Comparison of ENCODE assay signal across 1 cellular context in the genomic region with DNA sequence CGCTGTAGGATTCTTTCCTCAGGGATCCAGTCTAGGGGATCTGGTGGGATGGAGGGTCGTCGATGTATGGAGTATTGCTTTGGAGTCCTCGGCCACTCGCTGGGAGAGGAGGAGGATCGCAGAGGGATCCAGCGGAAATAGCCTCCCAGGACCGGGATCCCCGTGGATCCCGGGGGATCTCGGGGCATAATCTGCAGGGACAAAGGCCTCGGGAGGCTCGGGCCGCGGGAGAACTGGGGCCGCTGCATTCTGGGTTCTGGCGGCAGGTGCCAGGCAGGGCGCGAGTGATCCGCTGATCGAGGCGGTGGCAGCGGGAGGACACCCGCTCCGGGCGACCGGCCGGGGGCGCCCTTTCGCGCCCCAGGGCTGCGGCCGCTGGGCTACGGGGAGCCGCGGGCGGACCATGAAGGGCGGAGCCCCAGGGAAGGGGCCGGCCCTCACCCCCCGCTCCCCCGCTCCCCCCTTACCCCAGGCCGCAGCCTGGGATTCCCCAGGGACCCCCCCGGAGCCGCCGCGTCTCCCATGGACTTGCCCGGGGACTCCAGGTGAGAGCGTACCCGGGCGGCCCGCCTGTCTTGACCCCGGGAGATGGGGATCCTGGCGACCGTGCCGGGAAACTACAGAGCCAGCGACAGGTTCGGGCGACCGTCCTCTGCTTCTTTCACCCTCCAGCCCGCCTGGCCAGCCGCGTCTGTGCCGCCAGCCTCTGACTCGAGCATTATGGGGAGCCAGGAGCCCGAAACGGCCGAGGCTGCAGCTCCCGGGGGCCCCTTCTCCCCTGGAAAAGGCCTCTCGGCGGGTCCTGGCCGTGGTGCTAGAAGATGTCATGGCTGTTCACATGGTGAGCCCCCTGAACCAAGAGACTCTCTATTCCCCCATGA.
TF ChIP-seq lines count a peak whose summit lies in the region.

No MANE protein-coding gene starts in this region.

TF ChIP-seq in GM12878, 131 proteins besides CTCF, POLR2A, EP300 and RAD21 (continued from another document):
- TF ChIP-seq USF2 (IDR thresholded peaks at IDR 0.05; ENCODE audit: borderline replicate concordance, low read depth, low read length) (no peak), ZNF24 (IDR thresholded peaks at IDR 0.05) (0 out of 2 replicates have a peak, but pooled peaks have one; percentile 20), CHD1 (IDR thresholded peaks at IDR 0.05; ENCODE audit: low read depth, low read length) (no peak), ZBTB40 (IDR thresholded peaks at IDR 0.05; ENCODE audit: borderline replicate concordance) (no peak), NFXL1 (IDR thresholded peaks at IDR 0.05; ENCODE audit: borderline replicate concordance) (no peak), SIN3A (IDR thresholded peaks at IDR 0.05; ENCODE audit: low read depth, low read length) (no peak), SREBF1 (IDR thresholded peaks at IDR 0.05; ENCODE audit: low read length) (no peak), MLLT1 (IDR thresholded peaks at IDR 0.05) (peak; percentile 85; the same call in 1 of the 2 replicates), STAT1 (conservative IDR thresholded peaks at IDR 0.05) (0 out of 2 replicates have a peak, but pooled peaks have one; percentile 71), POLR2AphosphoS5 (IDR thresholded peaks at IDR 0.05; ENCODE audit: low read length) (no peak), RAD51 (IDR thresholded peaks at IDR 0.05) (no peak), ETV6 (conservative IDR thresholded peaks at IDR 0.05 in 1 of 2, IDR thresholded peaks at IDR 0.05 in 1 of 2; ENCODE audit: borderline replicate concordance in 1 of 2, low read depth in 1 of 2) (no peak)
- TF ChIP-seq, protein P1, sequence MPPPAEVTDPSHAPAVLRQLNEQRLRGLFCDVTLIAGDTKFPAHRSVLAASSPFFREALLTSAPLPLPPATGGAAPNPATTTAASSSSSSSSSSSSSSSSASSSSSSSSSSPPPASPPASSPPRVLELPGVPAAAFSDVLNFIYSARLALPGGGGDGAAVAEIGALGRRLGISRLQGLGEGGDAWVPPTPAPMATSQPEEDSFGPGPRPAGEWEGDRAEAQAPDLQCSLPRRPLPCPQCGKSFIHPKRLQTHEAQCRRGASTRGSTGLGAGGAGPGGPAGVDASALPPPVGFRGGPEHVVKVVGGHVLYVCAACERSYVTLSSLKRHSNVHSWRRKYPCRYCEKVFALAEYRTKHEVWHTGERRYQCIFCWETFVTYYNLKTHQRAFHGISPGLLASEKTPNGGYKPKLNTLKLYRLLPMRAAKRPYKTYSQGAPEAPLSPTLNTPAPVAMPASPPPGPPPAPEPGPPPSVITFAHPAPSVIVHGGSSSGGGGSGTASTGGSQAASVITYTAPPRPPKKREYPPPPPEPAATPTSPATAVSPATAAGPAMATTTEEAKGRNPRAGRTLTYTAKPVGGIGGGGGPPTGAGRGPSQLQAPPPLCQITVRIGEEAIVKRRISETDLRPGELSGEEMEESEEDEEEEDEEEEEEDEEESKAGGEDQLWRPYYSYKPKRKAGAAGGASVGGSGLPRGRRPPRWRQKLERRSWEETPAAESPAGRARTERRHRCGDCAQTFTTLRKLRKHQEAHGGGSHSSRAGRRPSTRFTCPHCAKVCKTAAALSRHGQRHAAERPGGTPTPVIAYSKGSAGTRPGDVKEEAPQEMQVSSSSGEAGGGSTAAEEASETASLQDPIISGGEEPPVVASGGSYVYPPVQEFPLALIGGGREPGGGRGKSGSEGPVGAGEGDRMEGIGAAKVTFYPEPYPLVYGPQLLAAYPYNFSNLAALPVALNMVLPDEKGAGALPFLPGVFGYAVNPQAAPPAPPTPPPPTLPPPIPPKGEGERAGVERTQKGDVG (CRISPR knock-in tag; IDR thresholded peaks at IDR 0.05): no peak
- TF ChIP-seq, protein P2, sequence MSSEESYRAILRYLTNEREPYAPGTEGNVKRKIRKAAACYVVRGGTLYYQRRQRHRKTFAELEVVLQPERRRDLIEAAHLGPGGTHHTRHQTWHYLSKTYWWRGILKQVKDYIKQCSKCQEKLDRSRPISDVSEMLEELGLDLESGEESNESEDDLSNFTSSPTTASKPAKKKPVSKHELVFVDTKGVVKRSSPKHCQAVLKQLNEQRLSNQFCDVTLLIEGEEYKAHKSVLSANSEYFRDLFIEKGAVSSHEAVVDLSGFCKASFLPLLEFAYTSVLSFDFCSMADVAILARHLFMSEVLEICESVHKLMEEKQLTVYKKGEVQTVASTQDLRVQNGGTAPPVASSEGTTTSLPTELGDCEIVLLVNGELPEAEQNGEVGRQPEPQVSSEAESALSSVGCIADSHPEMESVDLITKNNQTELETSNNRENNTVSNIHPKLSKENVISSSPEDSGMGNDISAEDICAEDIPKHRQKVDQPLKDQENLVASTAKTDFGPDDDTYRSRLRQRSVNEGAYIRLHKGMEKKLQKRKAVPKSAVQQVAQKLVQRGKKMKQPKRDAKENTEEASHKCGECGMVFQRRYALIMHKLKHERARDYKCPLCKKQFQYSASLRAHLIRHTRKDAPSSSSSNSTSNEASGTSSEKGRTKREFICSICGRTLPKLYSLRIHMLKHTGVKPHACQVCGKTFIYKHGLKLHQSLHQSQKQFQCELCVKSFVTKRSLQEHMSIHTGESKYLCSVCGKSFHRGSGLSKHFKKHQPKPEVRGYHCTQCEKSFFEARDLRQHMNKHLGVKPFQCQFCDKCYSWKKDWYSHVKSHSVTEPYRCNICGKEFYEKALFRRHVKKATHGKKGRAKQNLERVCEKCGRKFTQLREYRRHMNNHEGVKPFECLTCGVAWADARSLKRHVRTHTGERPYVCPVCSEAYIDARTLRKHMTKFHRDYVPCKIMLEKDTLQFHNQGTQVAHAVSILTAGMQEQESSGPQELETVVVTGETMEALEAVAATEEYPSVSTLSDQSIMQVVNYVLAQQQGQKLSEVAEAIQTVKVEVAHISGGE (CRISPR knock-in tag; IDR thresholded peaks at IDR 0.05): no peak
